23 cellular contexts compared by ENCODE assay signal in the genomic region with DNA sequence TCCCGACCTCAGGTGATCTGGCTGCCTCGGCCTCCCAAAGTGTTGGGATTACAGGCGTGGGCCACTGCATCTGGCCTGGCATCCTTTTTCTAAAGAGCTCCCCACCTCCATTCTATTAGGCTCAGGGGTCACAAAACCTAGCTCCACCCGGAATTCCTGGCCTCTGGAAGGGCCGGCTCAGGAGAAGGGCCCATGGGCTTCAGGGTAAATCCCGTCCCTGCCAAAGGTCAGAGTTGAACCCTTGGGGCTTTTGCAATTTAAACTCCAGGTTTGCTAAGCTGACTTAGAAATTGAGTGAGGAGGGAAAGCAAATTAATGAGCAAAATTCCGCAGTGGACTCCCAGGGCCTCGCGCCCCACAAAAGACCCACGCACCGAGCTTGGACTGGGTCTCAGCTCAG. TPM values are rescaled to one million over a fixed set of nuclear protein-coding genes. Genes with fewer than 3 reads are reported as not detected.
DNase-seq lines count a peak whose midpoint lies in the region; ATAC-seq and TF ChIP-seq lines count a peak whose summit lies in the region.
"Had no signal": no experiment of that assay in that cellular context is flagged by ENCODE, and none has a peak within 500 bp of the region (broad histone marks: within the 10 kb centered on the region; RNA-seq: fewer than 3 reads in every experiment).

No MANE protein-coding gene starts in this region.

- H3K4me1 Mint-ChIP-seq in endodermal cell (peaks cover 8% of the 10 kb centered on the region), nephron (peaks cover 58% of the 10 kb centered on the region)
- no peaks in the 10 kb centered on the region for H3K4me1 Mint-ChIP-seq in natural killer cell treated with Interleukin-12 subunit alpha and Interleukin-12 subunit beta and Interleukin-15 and Interleukin-18, amount 100 ng/mL, for 72 hours (ENCODE audit: low read depth in 2 of 2)
- H3K4me1 Mint-ChIP-seq: B cell had no signal

- intact Hi-C loops in Right ventricle myocardium superior (cut with DNase I): no loop called here
- intact Hi-C loops in esophagus muscularis mucosa (cut with DNase I): no loop called here

- TF ChIP-seq EP300 in esophagus muscularis mucosa (IDR thresholded peaks at IDR 0.05): no peak

- peaks cover 29% of the 10 kb centered on the region for H3K4me1 ChIP-seq in cardiac muscle cell (ENCODE audit: low read depth)
- H3K4me1 ChIP-seq in endodermal cell (ENCODE audit: control insufficient read depth, insufficient read depth, low read length): no peaks in the 10 kb centered on the region
- H3K4me1 ChIP-seq in esophagus muscularis mucosa: peaks cover 0 to 11% (median 8%) of the 10 kb centered on the region in 4 donors

- TF ChIP-seq CTCF in cardiac muscle cell (IDR thresholded peaks at IDR 0.05; ENCODE audit: low read depth, low read length): no peak
- TF ChIP-seq CTCF in endodermal cell (conservative IDR thresholded peaks at IDR 0.05): no peak
- no peak for TF ChIP-seq CTCF in nephron (IDR thresholded peaks at IDR 0.05; ENCODE audit: unreplicated experiment in 3 of 3)
- no peak for TF ChIP-seq CTCF in esophagus muscularis mucosa (IDR thresholded peaks at IDR 0.05)

- no peaks in the 10 kb centered on the region for H3K36me3 Mint-ChIP-seq in endodermal cell (ENCODE audit: low read depth)
- H3K36me3 Mint-ChIP-seq in nephron (ENCODE audit: low read depth): peaks cover 4% of the 10 kb centered on the region
- no peaks in the 10 kb centered on the region for H3K36me3 Mint-ChIP-seq in natural killer cell treated with Interleukin-12 subunit alpha and Interleukin-12 subunit beta and Interleukin-15 and Interleukin-18, amount 100 ng/mL, for 72 hours

- H3K27ac Mint-ChIP-seq in endodermal cell (peak overlapping the region; percentile 17), nephron (peak overlapping the region; percentile 56 to 84 (median 78))
- no peak overlapping the region for H3K27ac Mint-ChIP-seq in natural killer cell treated with Interleukin-12 subunit alpha and Interleukin-12 subunit beta and Interleukin-15 and Interleukin-18, amount 100 ng/mL, for 72 hours
- H3K27ac Mint-ChIP-seq: B cell had no signal

- H3K36me3 ChIP-seq in cardiac muscle cell: no peaks in the 10 kb centered on the region
- no peaks in the 10 kb centered on the region for H3K36me3 ChIP-seq in endodermal cell (ENCODE audit: control insufficient read depth, insufficient read depth, low read length)
- H3K36me3 ChIP-seq in esophagus muscularis mucosa: no peaks in the 10 kb centered on the region
- H3K36me3 ChIP-seq: MG63 had no signal

- H3K4me3 ChIP-seq in cardiac muscle cell (no peak overlapping the region), endodermal cell (ENCODE audit: low read length) (no peak overlapping the region), esophagus muscularis mucosa (no peak overlapping the region)
- H3K4me3 ChIP-seq: GM12878, MG63 had no signal

- ATAC-seq in Right ventricle myocardium superior (ENCODE audit: poor library complexity): no peak
- no peak for ATAC-seq in natural killer cell treated with Interleukin-12 subunit alpha and Interleukin-12 subunit beta and Interleukin-15 and Interleukin-18, amount 100 ng/mL, for 72 hours
- ATAC-seq: GM12878 had no signal

- H3K27ac ChIP-seq in cardiac muscle cell: peak overlapping the region; percentile 80
- H3K27ac ChIP-seq in endodermal cell (ENCODE audit: low read depth, low read length): peak overlapping the region; percentile 44
- no peak overlapping the region for H3K27ac ChIP-seq in esophagus muscularis mucosa (replicated peaks in 1 of 4)
- H3K27ac ChIP-seq: 22Rv1 had no signal

- no peaks in the 10 kb centered on the region for H3K27me3 ChIP-seq in cardiac muscle cell
- no peaks in the 10 kb centered on the region for H3K27me3 ChIP-seq in endodermal cell (ENCODE audit: control insufficient read depth, insufficient read depth, low read length, poor library complexity, severe bottlenecking)
- H3K27me3 ChIP-seq in esophagus muscularis mucosa: peaks cover 0 to 9% (median 0%) of the 10 kb centered on the region in 4 donors
- H3K27me3 ChIP-seq: MG63 had no signal

- H3K4me3 Mint-ChIP-seq in endodermal cell (no peak overlapping the region), nephron (peak overlapping the region in 1 of 3 experiments; percentile 24)
- H3K4me3 Mint-ChIP-seq in natural killer cell treated with Interleukin-12 subunit alpha and Interleukin-12 subunit beta and Interleukin-15 and Interleukin-18, amount 100 ng/mL, for 72 hours: no peak overlapping the region
- H3K4me3 Mint-ChIP-seq: B cell had no signal

- H3K9me3 ChIP-seq in cardiac muscle cell (ENCODE audit: low read depth) (no peaks in the 10 kb centered on the region), endodermal cell (ENCODE audit: control insufficient read depth, low read length) (no peaks in the 10 kb centered on the region), esophagus muscularis mucosa (peaks cover 0 to 4% (median 0%) of the 10 kb centered on the region in 4 donors)
- H3K9me3 ChIP-seq: MG63 had no signal

- H3K27me3 Mint-ChIP-seq in endodermal cell (ENCODE audit: insufficient read depth) (peaks cover 3% of the 10 kb centered on the region), nephron (ENCODE audit: low read depth) (peaks cover 5% of the 10 kb centered on the region)
- peaks cover 8 to 20% of the 10 kb centered on the region in 2 donors for H3K27me3 Mint-ChIP-seq in natural killer cell treated with Interleukin-12 subunit alpha and Interleukin-12 subunit beta and Interleukin-15 and Interleukin-18, amount 100 ng/mL, for 72 hours

- WGBS in endodermal cell (ENCODE audit: insufficient coverage in 1 of 2, insufficient read length in 1 of 2), 2 experiments: 85 to 91% methylated on average over 6 to 11 of the region's 11 CpGs
- 82% methylated on average over 11 of the region's 11 CpGs for WGBS in esophagus muscularis mucosa

- no peak for TF ChIP-seq POLR2A in esophagus muscularis mucosa (IDR thresholded peaks at IDR 0.05; ENCODE audit: low read depth)

- H3K9me3 Mint-ChIP-seq in endodermal cell (peaks cover 9% of the 10 kb centered on the region), nephron (peaks cover 12% of the 10 kb centered on the region)
- H3K9me3 Mint-ChIP-seq in natural killer cell treated with Interleukin-12 subunit alpha and Interleukin-12 subunit beta and Interleukin-15 and Interleukin-18, amount 100 ng/mL, for 72 hours: no peaks in the 10 kb centered on the region

- DNase-seq in cardiac muscle cell (ENCODE audit: low read depth in 1 of 2, low spot score in 1 of 2): no peak
- no peak for DNase-seq in Right ventricle myocardium superior
- DNase-seq in endodermal cell: no peak
- no peak for DNase-seq in natural killer cell treated with Interleukin-12 subunit alpha and Interleukin-12 subunit beta and Interleukin-15 and Interleukin-18, amount 100 ng/mL, for 72 hours (ENCODE audit: low spot score)
- DNase-seq in DMS 273 treated with DMSO at 0.1 percent for 48 hours (lab: John Stamatoyannopoulos, UW): no peak
- no peak for DNase-seq in esophagus muscularis mucosa (ENCODE audit: extremely low spot score)
- no peak for DNase-seq in activated CD4-positive, alpha-beta T cell treated with anti-CD3 and anti-CD28 coated beads, Interleukin-2, amount 50 U/mL, for 4 hours
- DNase-seq: GDM1, H7, IMR-90, KG1, MG63, NCI-H1417, NCI-H1694, NCI-H2029 treated with DMSO at 0.1 percent for 48 hours, NCI-H446 treated with DMSO at 0.1 percent for 48 hours, NCI-H526 treated with DMSO at 0.1 percent for 48 hours, RPMI8226, SHP77 had no signal

- H3K9ac ChIP-seq in endodermal cell (ENCODE audit: extremely low read depth, low read length, poor library complexity, severe bottlenecking): no peak overlapping the region

RNA-seq across cellular contexts. Expression of gene RPS6KA4, which starts 48.3 kb away (rescaled TPM):
- total RNA-seq in cardiac muscle cell: 28.2 and 30.4 TPM in 2 replicates
- polyA plus RNA-seq in cardiac muscle cell: 19.7 and 22.3 TPM in 2 replicates
- total RNA-seq in Right ventricle myocardium superior: 14.6 TPM
- 10 to 100 TPM; 13.5 to 14.5 TPM for total RNA-seq in endodermal cell
- polyA plus RNA-seq in endodermal cell (2013, experiment 1 of 2): 10.2 TPM
- polyA plus RNA-seq in endodermal cell (2013, experiment 2 of 2): 9.9 TPM
- total RNA-seq in natural killer cell treated with Interleukin-12 subunit alpha and Interleukin-12 subunit beta and Interleukin-15 and Interleukin-18, amount 100 ng/mL, for 72 hours: 10 to 100 TPM; 20.7 to 29.5 TPM
- total RNA-seq in esophagus muscularis mucosa: 10 to 100 TPM; 19.1 to 36.1 (median 26.0) TPM

Comparison
In these comparisons a context has a peak if more than half of its experiments do, and no peak if none do; other contexts are left out.
1. H3K27ac ChIP-seq: peak in cardiac muscle cell (single experiment) and endodermal cell (single experiment); none in esophagus muscularis mucosa (0 of 4).
2. H3K27ac Mint-ChIP-seq: peak in endodermal cell (single experiment) and nephron (3 of 3); none in natural killer cell treated with Interleukin-12 subunit alpha and Interleukin-12 subunit beta and Interleukin-15 and Interleukin-18, amount 100 ng/mL, for 72 hours (0 of 2).